ENCODE assay signal across 8 cellular contexts in genomic region chr6:27752038-27752885, GRCh38.
DNase-seq lines count a peak whose midpoint lies in the region; ATAC-seq and TF ChIP-seq lines count a peak whose summit lies in the region.

No MANE protein-coding gene starts in this region.

- peak overlapping the region; percentile 97 for H3K27ac Mint-ChIP-seq in MCF 10A (ENCODE audit: low read depth, unreplicated experiment)

- DNase-seq in NCI-H2029 treated with DMSO at 0.1 percent for 48 hours (lab: John Stamatoyannopoulos, UW) (peak; percentile 82), T-helper 9 cell (peak; percentile 17), MCF 10A (ENCODE audit: unreplicated experiment) (peak; percentile 84), skeletal muscle cell (ENCODE audit: low read depth) (peak; percentile 23), ureter (ENCODE audit: low spot score) (no peak)

- no peak overlapping the region for H3K27ac ChIP-seq in iPS-20b (ENCODE audit: low read length)

- H3K4me1 ChIP-seq in iPS-20b (ENCODE audit: insufficient read depth, low read length): 0 out of 2 replicates have a peak, but pooled peaks cover 3% of the 10 kb centered on the region

- POLR2A ChIA-PET in MCF 10A (lab: Yijun Ruan, JAX): interaction anchor here (0.6 to 2.8 kb wide), 29 partner anchors 10 to 625 kb away, joined by 3 to 18 read pairs (median 4); partner anchors contain the start of gene ZNF184

- peak overlapping the region; percentile 99 for H3K4me3 Mint-ChIP-seq in MCF 10A (ENCODE audit: unreplicated experiment)

- H3K9me3 ChIP-seq in iPS-20b (ENCODE audit: insufficient read depth, low read depth, low read length): no peaks in the 10 kb centered on the region

- peak; percentile 78 for TF ChIP-seq CTCF in MCF 10A (IDR thresholded peaks at IDR 0.05; ENCODE audit: unreplicated experiment)

- H3K36me3 ChIP-seq in iPS-20b (ENCODE audit: insufficient read depth, low read depth, low read length): no peaks in the 10 kb centered on the region

- no peaks in the 10 kb centered on the region for H3K9me3 Mint-ChIP-seq in MCF 10A (ENCODE audit: unreplicated experiment)

- H3K4me3 ChIP-seq in GM08714 (ENCODE audit: low read length) (peak overlapping the region; percentile 68), iPS-20b (ENCODE audit: low read length) (peak overlapping the region; percentile 99), skeletal muscle cell (ENCODE audit: low read depth, low read length) (peak overlapping the region; percentile 97)

- BruUV-seq in MCF 10A (replicated peaks; lab: Mats Ljungman, UMichigan): TSS peak; percentile 79

- CTCF ChIA-PET in MCF 10A (lab: Yijun Ruan, JAX): interaction anchor here (0.6 to 3.6 kb wide), 30 partner anchors 8 to 625 kb away, joined by 3 to 15 read pairs (median 4); no protein-coding TSS in a partner anchor

- intact Hi-C loops in MCF 10A (cut with micrococcal nuclease): loop anchor here (1.0 to 10.0 kb wide), 11 partner anchors 58 to 589 kb away; partner anchors contain the start of genes POM121L2 and ZNF184

- H3K4me1 Mint-ChIP-seq in MCF 10A (ENCODE audit: insufficient read depth, unreplicated experiment): peaks cover 11% of the 10 kb centered on the region

- H3K27me3 Mint-ChIP-seq in MCF 10A (ENCODE audit: insufficient read depth, unreplicated experiment): no peaks in the 10 kb centered on the region

- H3K9ac ChIP-seq in iPS-20b (ENCODE audit: low read depth, low read length): peak overlapping the region; percentile 81; the same call in 1 of the 2 replicates

- peak; percentile 40 for ATAC-seq in HG02938 (IDR thresholded peaks at IDR 0.05; ENCODE audit: unreplicated experiment)

- H3K36me3 Mint-ChIP-seq in MCF 10A (ENCODE audit: insufficient read depth, unreplicated experiment): peaks cover 21% of the 10 kb centered on the region

- peaks cover 71% of the 10 kb centered on the region for H3K27me3 ChIP-seq in iPS-20b (ENCODE audit: insufficient read depth, low read length)
